ENCODE assay signal across 26 cellular contexts in genomic region chr12:117352260-117352659, GRCh38. TPM values are rescaled to one million over a fixed set of nuclear protein-coding genes. Genes with fewer than 3 reads are reported as not detected.
A peak's percentile ranks its signal among the peaks of the same experiment; 100 is the strongest.
DNase-seq lines count a peak whose midpoint lies in the region; ATAC-seq and TF ChIP-seq lines count a peak whose summit lies in the region.
"Had no signal": no experiment of that assay in that cellular context is flagged by ENCODE, and none has a peak within 500 bp of the region (broad histone marks: within the 10 kb centered on the region; RNA-seq: fewer than 3 reads in every experiment).

No MANE protein-coding gene starts in this region.

- intact Hi-C loops in thyroid gland (cut with DNase I), result no loop called here
- intact Hi-C loops in aorta (cut with DNase I), result no loop called here
- intact Hi-C loops in right cardiac atrium (cut with DNase I), result no loop called here

- DNase-seq in NCI-H510A (lab: John Stamatoyannopoulos, UW) (peak; percentile 17), NCI-H510A treated with DMSO at 0.1 percent for 48 hours (lab: John Stamatoyannopoulos, UW) (no peak), NCI-H2029 treated with DMSO at 0.1 percent for 48 hours (lab: John Stamatoyannopoulos, UW) (peak; percentile 33), NOMO-1 treated with DMSO at 0.1 percent for 48 hours (lab: John Stamatoyannopoulos, UW; ENCODE audit: unreplicated experiment) (peak; percentile 55), thyroid gland (peak; percentile 10 to 18), aorta (no peak), right cardiac atrium (no peak)
- DNase-seq: 8988T; CD4-positive, CD25-positive, alpha-beta regulatory T cell; DMS153; H9; KBM-7; MV-4-11; NCI-H1105; NCI-H2081 treated with DMSO at 0.1 percent for 48 hours; NCI-H2227 treated with DMSO at 0.1 percent for 48 hours; NCI-H748 treated with DMSO at 0.1 percent for 48 hours; SIG-M5 had no signal

- no peaks in the 10 kb centered on the region for H3K36me3 ChIP-seq in thyroid gland
- no peaks in the 10 kb centered on the region for H3K36me3 ChIP-seq in aorta (ENCODE audit: control insufficient read depth in 1 of 2, insufficient read depth in 2 of 2, low read length in 1 of 2)
- H3K36me3 ChIP-seq: BLaER1 had no signal

- H3K4me1 ChIP-seq in thyroid gland, result no peaks in the 10 kb centered on the region
- H3K4me1 ChIP-seq in aorta (ENCODE audit: control insufficient read depth in 1 of 2, insufficient read depth in 2 of 2, low read length in 2 of 2), result no peaks in the 10 kb centered on the region
- H3K4me1 ChIP-seq in right cardiac atrium (ENCODE audit: control insufficient read depth, insufficient read depth, low read length), result no peaks in the 10 kb centered on the region
- H3K4me1 ChIP-seq: BLaER1 had no signal

- H3K9me3 ChIP-seq in thyroid gland (no peaks in the 10 kb centered on the region), aorta (ENCODE audit: control insufficient read depth, low read length) (no peaks in the 10 kb centered on the region), right cardiac atrium (ENCODE audit: control insufficient read depth, low read length) (no peaks in the 10 kb centered on the region)
- H3K9me3 ChIP-seq: BLaER1 had no signal

- H3K27ac ChIP-seq in thyroid gland, result no peak overlapping the region
- H3K27ac ChIP-seq in aorta (ENCODE audit: low read depth in 1 of 2, low read length in 2 of 2), result no peak overlapping the region
- no peak overlapping the region for H3K27ac ChIP-seq in right cardiac atrium (ENCODE audit: low read length)
- H3K27ac ChIP-seq: BLaER1, SK-N-MC had no signal

- H3K27me3 ChIP-seq in thyroid gland (no peaks in the 10 kb centered on the region), aorta (ENCODE audit: control insufficient read depth in 1 of 2, insufficient read depth in 2 of 2, low read length in 1 of 2) (no peaks in the 10 kb centered on the region), right cardiac atrium (ENCODE audit: control insufficient read depth, insufficient read depth) (peaks cover 4% of the 10 kb centered on the region)
- H3K27me3 ChIP-seq: BLaER1 had no signal

- no peak overlapping the region for H3K4me3 ChIP-seq in thyroid gland (replicated peaks in 1 of 3)
- H3K4me3 ChIP-seq in aorta (ENCODE audit: low read length in 2 of 2), result no peak overlapping the region
- H3K4me3 ChIP-seq in right cardiac atrium (ENCODE audit: low read length), result no peak overlapping the region
- H3K4me3 ChIP-seq: BLaER1, GM23338, SK-N-MC had no signal

- no peak for TF ChIP-seq POLR2A in thyroid gland (IDR thresholded peaks at IDR 0.05)

- TF ChIP-seq CTCF in thyroid gland (IDR thresholded peaks at IDR 0.05), result no peak

- ATAC-seq in aorta (ENCODE audit: low FRiP score) (no peak), HG02571 (IDR thresholded peaks at IDR 0.05; ENCODE audit: unreplicated experiment) (no peak), right cardiac atrium (no peak)
- ATAC-seq: GM23338 had no signal

- 24 to 56% methylated on average over 8 of the region's 8 CpGs for WGBS in thyroid gland, 2 donors
- 50 to 53% methylated on average over 8 of the region's 8 CpGs for WGBS in aorta, 2 donors
- 59% methylated on average over 8 of the region's 8 CpGs for WGBS in right cardiac atrium

RNA-seq across cellular contexts. Expression of gene NOS1, which starts 9.2 kb away (rescaled TPM):
- total RNA-seq in thyroid gland, result 1 to 10 TPM in 1 of 4 donors, under 1 TPM in 2, not detected in 1; 0.13 to 2.8 (median 0.73) TPM
- under 1 TPM; 0.19 to 0.66 TPM for total RNA-seq in aorta
- polyA plus RNA-seq in aorta, result under 1 TPM; 0.05 to 0.25 TPM
- under 1 TPM; 0.09 to 0.71 (median 0.27) TPM for total RNA-seq in right cardiac atrium
- polyA plus RNA-seq in right cardiac atrium, result 0.07 TPM
- total RNA-seq: CD4-positive, CD25-positive, alpha-beta regulatory T cell; G401; LHCN-M2; MCF 10A; T-helper 1 cell treated with Interleukin-12 subunit alpha and Interleukin-12 subunit beta and Interleukin-4 antibody, amounts not matched to agents 30 ng/mL and 1 ng/mL, for 36 hours had no signal
- polyA plus RNA-seq: CD4-positive, CD25-positive, alpha-beta regulatory T cell had no signal

Comparison
In these comparisons a context has a peak if more than half of its experiments do, and no peak if none do; other contexts are left out.
1. DNase-seq: peak in NCI-H510A (single experiment), NCI-H2029 treated with DMSO at 0.1 percent for 48 hours (single experiment), NOMO-1 treated with DMSO at 0.1 percent for 48 hours (single experiment) and thyroid gland (2 of 2); none in NCI-H510A treated with DMSO at 0.1 percent for 48 hours (single experiment), aorta (0 of 2) and right cardiac atrium (0 of 3).